ENCODE assay signal across 8 cellular contexts in the genomic region with DNA sequence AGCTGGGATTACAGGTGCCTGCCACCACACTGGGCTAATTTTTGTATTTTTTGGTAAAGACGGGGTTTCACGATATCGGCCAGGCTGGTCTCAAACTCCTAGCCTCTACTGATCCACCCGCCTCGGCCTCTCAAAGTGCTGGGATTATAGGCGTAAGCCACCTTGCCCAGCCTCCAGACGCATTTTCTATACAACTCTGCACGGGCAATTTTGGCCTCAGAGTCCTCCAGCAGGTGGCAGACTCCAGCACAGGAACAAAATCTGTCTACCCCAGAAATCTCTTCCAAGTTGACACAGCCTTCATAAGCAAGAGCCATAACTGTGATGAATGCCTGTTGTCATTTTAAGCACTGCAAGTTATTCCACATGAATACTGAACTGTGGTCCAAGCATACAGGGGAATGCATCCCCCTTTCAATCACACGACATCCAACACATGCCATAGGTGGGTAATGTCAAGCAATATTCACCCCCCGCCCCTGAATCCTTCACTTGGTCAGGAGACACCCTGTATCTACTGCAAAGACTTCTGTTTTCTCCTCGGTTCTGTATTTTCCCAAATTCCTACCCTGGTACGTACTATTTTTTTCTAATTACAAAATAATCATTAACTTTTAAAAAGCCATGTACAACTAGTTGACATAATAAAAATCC. TPM values are rescaled to one million over a fixed set of nuclear protein-coding genes. Genes with fewer than 3 reads are reported as not detected.
DNase-seq lines count a peak whose midpoint lies in the region; TF ChIP-seq lines count a peak whose summit lies in the region.

No MANE protein-coding gene starts in this region.

- DNase-seq in AG04450 (ENCODE audit: low read depth, low spot score) (no peak), GM12864 (ENCODE audit: low read depth) (no peak), HCEC 1CT (peak; percentile 40), MG63 (peak; percentile 35), fibroblast of pulmonary artery (ENCODE audit: low read depth) (peak; percentile 62), NCI-H774 (lab: John Stamatoyannopoulos, UW) (no peak)
- DNase-seq in activated CD4-positive, alpha-beta T cell treated with anti-CD3 and anti-CD28 coated beads, Interleukin-2, amount 50 U/mL, for 1 hour: peak; percentile 22
- peak; percentile 51 for DNase-seq in stimulated activated CD8-positive, alpha-beta memory T cell treated with anti-CD3 and anti-CD28 coated beads, Interleukin-4, amount 100 ng/mL, for 48 hours

- H3K9me3 ChIP-seq in AG04450 (ENCODE audit: control insufficient read depth, insufficient read depth, low read length) (no peaks in the 10 kb centered on the region), MG63 (no peaks in the 10 kb centered on the region)

- CTCF ChIA-PET in AG04450 (lab: Charles Lee): interaction anchor here (0.6 to 14.5 kb wide), 5 partner anchors 14 to 258 kb away, joined by 3 to 270 read pairs (median 10); no protein-coding TSS in a partner anchor

- H3K36me3 ChIP-seq in MG63: peaks cover 32% of the 10 kb centered on the region

- TF ChIP-seq CTCF in AG04450 (IDR thresholded peaks at IDR 0.05; ENCODE audit: low read depth, low read length) (peak; percentile 60), GM12864 (IDR thresholded peaks at IDR 0.05; ENCODE audit: low read depth, low read length, missing control alignments) (peak; percentile 76), fibroblast of pulmonary artery (IDR thresholded peaks at IDR 0.05; ENCODE audit: low read length, missing control alignments) (peak; percentile 74)

- POLR2A ChIA-PET in AG04450 (lab: Yijun Ruan, JAX): interaction anchor here (0.7 kb wide), 1 partner anchor 188 kb away, joined by 4 read pairs; no protein-coding TSS in a partner anchor

- no peak overlapping the region for H3K27ac ChIP-seq in AG04450 (ENCODE audit: low read depth, low read length)

- H3K4me3 ChIP-seq in AG04450 (ENCODE audit: low read depth, low read length) (no peak overlapping the region), GM12864 (ENCODE audit: low read depth, low read length) (no peak overlapping the region), MG63 (no peak overlapping the region), fibroblast of pulmonary artery (replicated peaks; ENCODE audit: low read depth, low read length) (no peak overlapping the region)

- H3K27me3 ChIP-seq in AG04450 (ENCODE audit: control insufficient read depth, insufficient read depth, low read length): no peaks in the 10 kb centered on the region
- H3K27me3 ChIP-seq in MG63: no peaks in the 10 kb centered on the region

RNA-seq across cellular contexts. Expression of gene ALDH7A1, which starts 50.8 kb away (rescaled TPM):
- 82.2 and 97.2 TPM in 2 replicates for polyA plus RNA-seq in AG04450 (2011; rRNA removed)
- polyA minus RNA-seq in AG04450 (2011; rRNA and poly(A)+ RNA removed): 46.5 and 56.3 TPM in 2 replicates
- total RNA-seq in MG63 (2014; rRNA removed; shearing (Covaris generic); ENCODE audit: low replicate concordance): 103 and 107 TPM in 2 replicates

RNA-seq across cellular contexts. Expression of gene PHAX, which starts 56.5 kb away (rescaled TPM):
- 38.9 and 61.0 TPM in 2 replicates for polyA plus RNA-seq in AG04450 (2011; rRNA removed)
- polyA minus RNA-seq in AG04450 (2011; rRNA and poly(A)+ RNA removed): 49.5 and 50.2 TPM in 2 replicates
- total RNA-seq in MG63 (2014; rRNA removed; shearing (Covaris generic); ENCODE audit: low replicate concordance): 65.1 and 90.6 TPM in 2 replicates

Comparison
In these comparisons a context has a peak if more than half of its experiments do, and no peak if none do; other contexts are left out.
1. DNase-seq: peak in HCEC 1CT (single experiment), MG63 (single experiment), activated CD4-positive, alpha-beta T cell treated with anti-CD3 and anti-CD28 coated beads, Interleukin-2, amount 50 U/mL, for 1 hour (single experiment), fibroblast of pulmonary artery (single experiment) and stimulated activated CD8-positive, alpha-beta memory T cell treated with anti-CD3 and anti-CD28 coated beads, Interleukin-4, amount 100 ng/mL, for 48 hours (single experiment); none in AG04450 (single experiment), GM12864 (single experiment) and NCI-H774 (single experiment).
2. Peak in every context shown above with its lines, with median percentiles within 50 percentile points of each other: CTCF ChIP-seq.